ENCODE assay signal across 25 cellular contexts in the genomic region with DNA sequence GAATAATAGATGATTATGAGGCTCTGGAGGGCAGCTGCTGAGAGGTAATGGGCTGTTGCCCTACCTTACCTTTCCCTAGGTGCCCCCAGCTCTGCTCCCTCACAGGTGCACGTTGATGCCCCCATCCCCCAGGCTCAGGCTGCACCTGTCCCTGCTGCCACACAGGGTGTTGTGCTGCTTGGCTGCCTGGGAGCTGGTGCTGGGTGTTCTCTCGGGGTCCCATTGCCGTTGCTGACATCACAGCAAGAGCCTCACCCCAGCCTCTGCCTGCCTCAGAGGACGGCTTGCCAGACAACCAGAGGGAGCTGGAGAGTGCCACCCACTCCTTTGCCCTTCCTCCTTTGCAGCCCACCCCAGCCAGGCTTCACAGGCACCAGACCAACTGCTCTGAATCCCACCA. TPM values are rescaled to one million over a fixed set of nuclear protein-coding genes. Genes with fewer than 3 reads are reported as not detected.
"Had no signal": no experiment of that assay in that cellular context is flagged by ENCODE, and none has a peak within 500 bp of the region (broad histone marks: within the 10 kb centered on the region; RNA-seq: fewer than 3 reads in every experiment).

No MANE protein-coding gene starts in this region.

- H3K27ac ChIP-seq: RWPE1 had no signal

- H3K4me3 ChIP-seq: MG63 had no signal

- H3K36me3 ChIP-seq: MG63 had no signal

- DNase-seq: IMR-90; Karpas-422; KG1; MG63; NCI-H1092; NCI-H1694; NCI-H187 treated with DMSO at 0.1 percent for 48 hours; NCI-H2029 treated with DMSO at 0.1 percent for 48 hours; NCI-H2171 treated with DMSO at 0.1 percent for 48 hours; NCI-H345; NCI-H446 treated with DMSO at 0.1 percent for 48 hours; NCI-H510A treated with DMSO at 0.1 percent for 48 hours; NCI-H526 treated with DMSO at 0.1 percent for 48 hours; NCI-H748 treated with DMSO at 0.1 percent for 48 hours; NK-92 treated with Interleukin-12 subunit alpha and Interleukin-12 subunit beta, amount 100 ng/mL, for 24 hours; PC-3; SHP77; SK-N-SH; SW 1271; T-cell had no signal

- H3K4me2 ChIP-seq: SK-N-SH had no signal

- H3K27me3 ChIP-seq: MG63 had no signal

- H3K9me3 ChIP-seq: MG63, SK-N-SH had no signal

- ATAC-seq: HepG2, Panc1, PC-3, T-cell had no signal

RNA-seq across cellular contexts. Expression of a gene that starts 31.4 kb away (rescaled TPM):
- total RNA-seq: HepG2, HT1080, IMR-90, OCI-LY7, T-cell had no signal
